15 cellular contexts compared by ENCODE assay signal in genomic region chr4:73981175-73981574, GRCh38. TPM values are rescaled to one million over a fixed set of nuclear protein-coding genes. Genes with fewer than 3 reads are reported as not detected.
"Had no signal": no experiment of that assay in that cellular context is flagged by ENCODE, and none has a peak within 500 bp of the region (broad histone marks: within the 10 kb centered on the region; RNA-seq: fewer than 3 reads in every experiment).

No MANE protein-coding gene starts in this region.

RNA-seq across cellular contexts. Expression of gene PF4, which starts 0.7 kb away (rescaled TPM):
- total RNA-seq: dermis microvascular lymphatic vessel endothelial cell; foreskin keratinocyte; kidney epithelial cell; mesenteric fat pad; myocyte; naive thymus-derived CD8-positive, alpha-beta T cell; occipital lobe; pancreas; subcutaneous adipose tissue; thyroid gland; uterus had no signal
- polyA plus RNA-seq: esophagus; foreskin keratinocyte; naive thymus-derived CD8-positive, alpha-beta T cell had no signal

RNA-seq across cellular contexts. Expression of gene PPBP, which starts 6.8 kb away (rescaled TPM):
- total RNA-seq: dermis microvascular lymphatic vessel endothelial cell; foreskin keratinocyte; kidney epithelial cell; myocyte; naive thymus-derived CD8-positive, alpha-beta T cell had no signal
- polyA plus RNA-seq: foreskin keratinocyte, pancreas had no signal

RNA-seq across cellular contexts. Expression of gene CXCL5, which starts 17.3 kb away (rescaled TPM):
- total RNA-seq: left ventricle myocardium inferior; myocyte; naive thymus-derived CD8-positive, alpha-beta T cell; thyroid gland; uterus had no signal
- polyA plus RNA-seq: naive thymus-derived CD8-positive, alpha-beta T cell had no signal

RNA-seq across cellular contexts. Expression of gene CXCL3, which starts 57.3 kb away (rescaled TPM):
- total RNA-seq: naive thymus-derived CD8-positive, alpha-beta T cell; skeletal muscle tissue; temporal lobe had no signal
- polyA plus RNA-seq: naive thymus-derived CD8-positive, alpha-beta T cell had no signal
